24 cellular contexts compared by ENCODE assay signal in genomic region chr11:74769058-74769457, GRCh38. TPM values are rescaled to one million over a fixed set of nuclear protein-coding genes. Genes with fewer than 3 reads are reported as not detected.
DNase-seq lines count a peak whose midpoint lies in the region; ATAC-seq lines count a peak whose summit lies in the region.
"Had no signal": no experiment of that assay in that cellular context is flagged by ENCODE, and none has a peak within 500 bp of the region (broad histone marks: within the 10 kb centered on the region; RNA-seq: fewer than 3 reads in every experiment).

No MANE protein-coding gene starts in this region.

- peaks cover 7% of the 10 kb centered on the region for H3K36me3 Mint-ChIP-seq in activated T-cell treated with anti-CD3 and anti-CD28 coated beads, Interleukin-2, amount 50 U/mL, for 24 hours (ENCODE audit: low read depth)
- H3K36me3 Mint-ChIP-seq in activated T-helper 17 cell treated with anti-CD3 and anti-CD28 coated beads, Interleukin-2, amount 50 U/mL, for 72 hours (ENCODE audit: low read depth) = no peaks in the 10 kb centered on the region
- H3K36me3 Mint-ChIP-seq in natural killer cell treated with Interleukin-12 subunit alpha and Interleukin-12 subunit beta and Interleukin-15 and Interleukin-18, amount 100 ng/mL, for 72 hours = peaks cover 4% of the 10 kb centered on the region

- ATAC-seq in GM19395 (IDR thresholded peaks at IDR 0.05; ENCODE audit: unreplicated experiment) = peak; percentile 25
- ATAC-seq in activated T-helper 17 cell treated with anti-CD3 and anti-CD28 coated beads, Interleukin-2, amount 50 U/mL, for 72 hours (replicated peaks) = no peak
- ATAC-seq in natural killer cell treated with Interleukin-12 subunit alpha and Interleukin-12 subunit beta and Interleukin-15 and Interleukin-18, amount 100 ng/mL, for 72 hours = no peak

- peaks cover 41% of the 10 kb centered on the region for H3K4me1 Mint-ChIP-seq in activated T-cell treated with anti-CD3 and anti-CD28 coated beads, Interleukin-2, amount 50 U/mL, for 24 hours (ENCODE audit: low read depth)
- peaks cover 31% of the 10 kb centered on the region for H3K4me1 Mint-ChIP-seq in activated T-helper 17 cell treated with anti-CD3 and anti-CD28 coated beads, Interleukin-2, amount 50 U/mL, for 72 hours
- peaks cover 39 to 40% of the 10 kb centered on the region in 2 donors for H3K4me1 Mint-ChIP-seq in natural killer cell treated with Interleukin-12 subunit alpha and Interleukin-12 subunit beta and Interleukin-15 and Interleukin-18, amount 100 ng/mL, for 72 hours (ENCODE audit: low read depth in 2 of 2)

- peak overlapping the region; percentile 55 for H3K27ac Mint-ChIP-seq in activated T-cell treated with anti-CD3 and anti-CD28 coated beads, Interleukin-2, amount 50 U/mL, for 24 hours
- peak overlapping the region; percentile 84 for H3K27ac Mint-ChIP-seq in activated T-helper 17 cell treated with anti-CD3 and anti-CD28 coated beads, Interleukin-2, amount 50 U/mL, for 72 hours
- peak overlapping the region; percentile 32 to 59 for H3K27ac Mint-ChIP-seq in natural killer cell treated with Interleukin-12 subunit alpha and Interleukin-12 subunit beta and Interleukin-15 and Interleukin-18, amount 100 ng/mL, for 72 hours

- H3K9me3 Mint-ChIP-seq in activated T-cell treated with anti-CD3 and anti-CD28 coated beads, Interleukin-2, amount 50 U/mL, for 24 hours = no peaks in the 10 kb centered on the region
- no peaks in the 10 kb centered on the region for H3K9me3 Mint-ChIP-seq in activated T-helper 17 cell treated with anti-CD3 and anti-CD28 coated beads, Interleukin-2, amount 50 U/mL, for 72 hours
- no peaks in the 10 kb centered on the region for H3K9me3 Mint-ChIP-seq in natural killer cell treated with Interleukin-12 subunit alpha and Interleukin-12 subunit beta and Interleukin-15 and Interleukin-18, amount 100 ng/mL, for 72 hours
- H3K9me3 Mint-ChIP-seq: CD4-positive, alpha-beta memory T cell had no signal

- no peak for DNase-seq in activated T-cell treated with anti-CD3 and anti-CD28 coated beads, Interleukin-2, amount 50 U/mL, for 24 hours
- no peak for DNase-seq in activated T-cell treated with anti-CD3 and anti-CD28 coated beads, Interleukin-2, amount 50 U/mL, for 1 hour
- DNase-seq in natural killer cell treated with Interleukin-12 subunit alpha and Interleukin-12 subunit beta and Interleukin-15 and Interleukin-18, amount 100 ng/mL, for 72 hours (ENCODE audit: low spot score) = no peak
- DNase-seq in HPDE6-E6E7 (ENCODE audit: extremely low spot score) (no peak), HuH-7 (ENCODE audit: low spot score) (no peak)
- no peak for DNase-seq in stimulated activated CD4-positive, alpha-beta T cell treated with anti-CD3 and anti-CD28 coated beads, Interleukin-12 subunit alpha, Interleukin-12 subunit beta, amount 100 ng/mL, for 4 hours
- DNase-seq: BE2C; CD4-positive, alpha-beta memory T cell; DMS53; EL; IMR-90; Kasumi-1; MG63; NCI-H1092 treated with DMSO at 0.1 percent for 48 hours; NCI-H146; NCI-H2029 treated with DMSO at 0.1 percent for 48 hours; NCI-H2171; NCI-H526; Peyer's patch had no signal

- no peaks in the 10 kb centered on the region for H3K27me3 Mint-ChIP-seq in activated T-cell treated with anti-CD3 and anti-CD28 coated beads, Interleukin-2, amount 50 U/mL, for 24 hours
- no peaks in the 10 kb centered on the region for H3K27me3 Mint-ChIP-seq in activated T-helper 17 cell treated with anti-CD3 and anti-CD28 coated beads, Interleukin-2, amount 50 U/mL, for 72 hours
- H3K27me3 Mint-ChIP-seq in natural killer cell treated with Interleukin-12 subunit alpha and Interleukin-12 subunit beta and Interleukin-15 and Interleukin-18, amount 100 ng/mL, for 72 hours = no peaks in the 10 kb centered on the region
- H3K27me3 Mint-ChIP-seq: CD4-positive, alpha-beta memory T cell had no signal

- H3K4me3 Mint-ChIP-seq in activated T-cell treated with anti-CD3 and anti-CD28 coated beads, Interleukin-2, amount 50 U/mL, for 24 hours = no peak overlapping the region
- peak overlapping the region; percentile 62 for H3K4me3 Mint-ChIP-seq in activated T-helper 17 cell treated with anti-CD3 and anti-CD28 coated beads, Interleukin-2, amount 50 U/mL, for 72 hours
- peak overlapping the region; percentile 63 for H3K4me3 Mint-ChIP-seq in natural killer cell treated with Interleukin-12 subunit alpha and Interleukin-12 subunit beta and Interleukin-15 and Interleukin-18, amount 100 ng/mL, for 72 hours

RNA-seq across cellular contexts. Expression of gene RNF169, which starts 20.4 kb away (rescaled TPM):
- total RNA-seq in activated T-helper 17 cell treated with anti-CD3 and anti-CD28 coated beads, Interleukin-2, amount 50 U/mL, for 72 hours = 10 to 100 TPM; 14.6 to 15.8 TPM
- total RNA-seq in natural killer cell treated with Interleukin-12 subunit alpha and Interleukin-12 subunit beta and Interleukin-15 and Interleukin-18, amount 100 ng/mL, for 72 hours = 10 to 100 TPM; 20.9 to 21.2 TPM

RNA-seq across cellular contexts. Expression of gene CHRDL2, which starts 37.8 kb away (rescaled TPM):
- not detected for total RNA-seq in activated T-helper 17 cell treated with anti-CD3 and anti-CD28 coated beads, Interleukin-2, amount 50 U/mL, for 72 hours
- total RNA-seq in natural killer cell treated with Interleukin-12 subunit alpha and Interleukin-12 subunit beta and Interleukin-15 and Interleukin-18, amount 100 ng/mL, for 72 hours = not detected
- total RNA-seq: A172; CD4-positive, alpha-beta memory T cell; HT1080; IMR-90; Peyer's patch; SJSA1 had no signal
